ENCODE assay signal across 4 cellular contexts in the genomic region with DNA sequence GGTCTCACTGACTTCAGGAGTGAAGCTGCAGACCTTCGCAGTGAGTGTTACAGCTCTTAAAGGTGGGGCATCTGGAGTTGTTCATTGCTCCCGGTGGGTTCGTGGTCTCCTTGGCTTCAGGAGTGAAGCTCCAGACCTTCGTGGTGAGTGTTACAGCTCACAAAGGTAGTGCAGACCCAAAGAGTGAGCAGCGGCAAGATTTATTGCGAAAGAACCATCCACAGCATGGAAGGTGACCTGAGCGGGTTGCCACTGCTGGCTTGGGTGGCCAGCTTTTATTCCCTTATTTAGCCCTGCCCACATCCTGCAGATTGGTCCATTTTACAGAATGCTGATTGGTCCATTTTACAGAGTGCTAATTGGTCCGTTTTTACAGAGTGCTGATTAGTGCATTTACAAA.
DNase-seq lines count a peak whose midpoint lies in the region; ATAC-seq, FAIRE-seq and TF ChIP-seq lines count a peak whose summit lies in the region.
"Not testable (repeated sequence)": the region's sequence is repeated elsewhere in the genome, so short reads cannot be mapped to it uniquely, and the experiment has no call there.

No MANE protein-coding gene starts in this region.

- WGBS in IMR-90 (ENCODE audit: extremely low coverage in 2 of 2, insufficient read length in 1 of 2), 2 experiments: 20% methylated on average over 1 of the region's 8 CpGs; no CpG with 5 or more reads in 1 of the 2 experiments
- 30% methylated on average over 6 of the region's 8 CpGs for WGBS in HepG2 (ENCODE audit: low lambda C conversion rate)

- not testable (repeated sequence) for H3K18ac ChIP-seq in IMR-90 (ENCODE audit: low read depth, low read length)

- H2BK120ac ChIP-seq in IMR-90 (ENCODE audit: low read depth, low read length): not testable (repeated sequence)

- FAIRE-seq in bronchial epithelial cell (lab: Jason Lieb, UNC): peak; percentile 62
- FAIRE-seq in HepG2 (lab: Jason Lieb, UNC): not testable (repeated sequence)

- not testable (repeated sequence) for H2AK5ac ChIP-seq in IMR-90 (ENCODE audit: low read depth, low read length)

- not testable (repeated sequence) for H2AK9ac ChIP-seq in IMR-90 (replicated peaks; ENCODE audit: low read depth, low read length, poor library complexity)

- not testable (repeated sequence) for H4K91ac ChIP-seq in IMR-90 (ENCODE audit: insufficient read depth, low read depth, low read length)

- not testable (repeated sequence) for TF ChIP-seq CTCF in IMR-90 (conservative IDR thresholded peaks at IDR 0.05; ENCODE audit: low read depth, low read length); bronchial epithelial cell (IDR thresholded peaks at IDR 0.05; ENCODE audit: insufficient read depth, low read length, severe bottlenecking); HepG2 (CRISPR knock-in tag; IDR thresholded peaks at IDR 0.05)

- in situ Hi-C loops in IMR-90 (cut with MboI; ENCODE audit: low sequenced_read_pairs); HepG2 (cut with HindIII; ENCODE audit: extremely low pct_ligation_motif_present, low pct_unique_long_range_greater_than_20kb): not testable (repeated sequence)

- dilution Hi-C loops in IMR-90 (cut with HindIII; ENCODE audit: low sequenced_read_pairs, unreplicated experiment): not testable (repeated sequence)

- H3K36me3 ChIP-seq in IMR-90 (ENCODE audit: control insufficient read depth, insufficient read depth, low read length); bronchial epithelial cell (ENCODE audit: control insufficient read depth, insufficient read depth, low read length); HepG2 (replicated peaks in 1 of 2; ENCODE audit: control insufficient read depth in 1 of 2, insufficient read depth in 2 of 2, low read length in 2 of 2): not testable (repeated sequence)

- not testable (repeated sequence) for H2AFZ ChIP-seq in IMR-90 (replicated peaks; ENCODE audit: low read length, poor library complexity); HepG2 (ENCODE audit: low read length)

- H3K4me3 ChIP-seq in IMR-90 (ENCODE audit: insufficient read depth, low read depth, low read length); bronchial epithelial cell (ENCODE audit: low read depth, low read length); HepG2 (replicated peaks in 1 of 3; ENCODE audit: insufficient read depth in 1 of 3, low read depth in 2 of 3, low read length in 3 of 3): not testable (repeated sequence)

- not testable (repeated sequence) for H3K4ac ChIP-seq in IMR-90 (ENCODE audit: low read depth, low read length)

- not testable (repeated sequence) for H3K9ac ChIP-seq in IMR-90 (ENCODE audit: low read depth, low read length); HepG2 (ENCODE audit: insufficient read depth, low read depth, low read length)

- H3K14ac ChIP-seq in IMR-90 (replicated peaks; ENCODE audit: low read depth, low read length): not testable (repeated sequence)

- intact Hi-C loops in IMR-90 (cut with micrococcal nuclease); Right ventricle myocardium inferior (cut with DNase I); HepG2 (cut with micrococcal nuclease; ENCODE audit: unreplicated experiment): not testable (repeated sequence)

- H2BK5ac ChIP-seq in IMR-90 (ENCODE audit: low read depth, low read length, poor library complexity, severe bottlenecking): not testable (repeated sequence)

- TF ChIP-seq EP300 in HepG2 (IDR thresholded peaks at IDR 0.05; ENCODE audit: low read depth in 2 of 2, low read length in 2 of 2); HepG2 (CRISPR knock-in tag; IDR thresholded peaks at IDR 0.05; ENCODE audit: borderline replicate concordance): not testable (repeated sequence)

- H3K4me1 ChIP-seq in IMR-90 (ENCODE audit: control insufficient read depth, insufficient read depth, low read length); HepG2 (ENCODE audit: insufficient read depth, low read length): not testable (repeated sequence)

- TF ChIP-seq RAD21 in IMR-90 (IDR thresholded peaks at IDR 0.05; ENCODE audit: low read length); HepG2 (CRISPR knock-in tag; IDR thresholded peaks at IDR 0.05): not testable (repeated sequence)

- not testable (repeated sequence) for H3K56ac ChIP-seq in IMR-90 (ENCODE audit: extremely low read depth, insufficient read depth, low read length)

- not testable (repeated sequence) for DNase-seq in IMR-90; bronchial epithelial cell (ENCODE audit: low read depth); HepG2 (ENCODE audit: low spot score)
- DNase-seq in Right ventricle myocardium inferior (ENCODE audit: missing footprints): peak; percentile 41

- H2BK20ac ChIP-seq in IMR-90 (ENCODE audit: low read depth, low read length): not testable (repeated sequence)

- not testable (repeated sequence) for ATAC-seq in IMR-90 (ENCODE audit: low read depth); Right ventricle myocardium inferior; HepG2

- not testable (repeated sequence) for H4K5ac ChIP-seq in IMR-90 (ENCODE audit: low read depth, low read length)

- H3K27me3 ChIP-seq in IMR-90 (ENCODE audit: control insufficient read depth, insufficient read depth, low read length); bronchial epithelial cell (ENCODE audit: control insufficient read depth, insufficient read depth, low read length); HepG2 (ENCODE audit: control insufficient read depth in 1 of 2, insufficient read depth in 2 of 2, low read length in 2 of 2): not testable (repeated sequence)

- H3K27ac ChIP-seq in IMR-90 (ENCODE audit: insufficient read depth, low read length); HepG2 (ENCODE audit: extremely low read length, insufficient read depth, low read length): not testable (repeated sequence)

- H4K8ac ChIP-seq in IMR-90 (ENCODE audit: low read depth in 2 of 2, low read length in 2 of 2): not testable (repeated sequence)

- TF ChIP-seq POLR2A in IMR-90 (IDR thresholded peaks at IDR 0.05; ENCODE audit: low read depth, low read length); HepG2 (IDR thresholded peaks at IDR 0.05; ENCODE audit: insufficient read depth in 1 of 2, low read depth in 2 of 2, low read length in 2 of 2): not testable (repeated sequence)

- POLR2A ChIA-PET in IMR-90 (lab: Charles Lee; ENCODE audit: unreplicated experiment); HepG2 (lab: Yijun Ruan, JAX): not testable (repeated sequence)

- H3K23ac ChIP-seq in IMR-90 (ENCODE audit: low read depth, low read length): not testable (repeated sequence)

- not testable (repeated sequence) for H3K9me3 ChIP-seq in IMR-90 (ENCODE audit: control insufficient read depth, insufficient read depth, low read length); HepG2 (ENCODE audit: low read length)

- not testable (repeated sequence) for BruUV-seq in IMR-90 (replicated peaks; lab: Mats Ljungman, UMichigan); HepG2 (replicated peaks; lab: Mats Ljungman, UMichigan)

- not testable (repeated sequence) for H3K79me1 ChIP-seq in IMR-90 (ENCODE audit: low read depth in 1 of 2, low read length in 2 of 2)

- not testable (repeated sequence) for H3K4me2 ChIP-seq in IMR-90 (ENCODE audit: low read depth, low read length); HepG2 (ENCODE audit: low read depth, low read length)

- not testable (repeated sequence) for H2BK15ac ChIP-seq in IMR-90 (ENCODE audit: low read depth, low read length)

- CTCF ChIA-PET in IMR-90 (lab: Yijun Ruan, JAX); HepG2 (lab: Yijun Ruan, JAX; ENCODE audit: low intra/inter-chr PET ratio, low total read pairs): not testable (repeated sequence)

- H4K20me1 ChIP-seq in IMR-90 (ENCODE audit: insufficient read depth, low read length); HepG2 (ENCODE audit: insufficient read depth, low read length): not testable (repeated sequence)

- H3K79me2 ChIP-seq in HepG2 (ENCODE audit: insufficient read depth, low read length): not testable (repeated sequence)

- H3K9me1 ChIP-seq in IMR-90 (ENCODE audit: insufficient read depth, low read length): not testable (repeated sequence)

TF ChIP-seq in IMR-90, 13 proteins besides CTCF, POLR2A, EP300 and RAD21:
- 0 out of 2 replicates have a peak, but pooled peaks have one; percentile 15 for TF ChIP-seq CEBPB (IDR thresholded peaks at IDR 0.05; ENCODE audit: low read depth, low read length)

TF ChIP-seq in HepG2, 621 proteins besides CTCF, POLR2A, EP300 and RAD21:
- peak; percentile 56 for TF ChIP-seq CEBPB (IDR thresholded peaks at IDR 0.05; ENCODE audit: borderline replicate concordance, low read depth, low read length)
TF ChIP-seq in HepG2: peak in this region for 1; not testable (repeated sequence) for 620.
